13 cellular contexts compared by ENCODE assay signal in genomic region chr10:42977032-42977416, GRCh38.
"Had no signal": no experiment of that assay in that cellular context is flagged by ENCODE, and none has a peak within 500 bp of the region (broad histone marks: within the 10 kb centered on the region; RNA-seq: fewer than 3 reads in every experiment).

No MANE protein-coding gene starts in this region.

- H3K27me3 Mint-ChIP-seq: dendritic cell treated with granulocyte-macrophage colony-stimulating factor and Interleukin-4, amounts not matched to agents 40 ng/mL and 50 ng/mL, for 4 days had no signal

- H3K4me3 Mint-ChIP-seq: dendritic cell treated with granulocyte-macrophage colony-stimulating factor and Interleukin-4, amounts not matched to agents 40 ng/mL and 50 ng/mL, for 4 days; effector memory CD8-positive, alpha-beta T cell; immature natural killer cell; nephron had no signal

- H3K9me3 Mint-ChIP-seq: dendritic cell treated with granulocyte-macrophage colony-stimulating factor and Interleukin-4, amounts not matched to agents 40 ng/mL and 50 ng/mL, for 4 days; effector memory CD8-positive, alpha-beta T cell; immature natural killer cell; nephron had no signal

- H3K9me3 ChIP-seq: tibial nerve had no signal

- H3K27me3 ChIP-seq: brain microvascular endothelial cell, tibial nerve had no signal

- H3K27ac Mint-ChIP-seq: dendritic cell treated with granulocyte-macrophage colony-stimulating factor and Interleukin-4, amounts not matched to agents 40 ng/mL and 50 ng/mL, for 4 days; effector memory CD8-positive, alpha-beta T cell; immature natural killer cell; nephron had no signal

- ATAC-seq: effector memory CD8-positive, alpha-beta T cell; left colon had no signal

- DNase-seq: activated CD4-positive, alpha-beta T cell treated with anti-CD3 and anti-CD28 coated beads, Interleukin-2, amount 50 U/mL, for 1 hour; brain microvascular endothelial cell; cerebellar nuclear complex; effector memory CD8-positive, alpha-beta T cell; immature natural killer cell; mammary epithelial cell; occipital lobe; stimulated activated CD4-positive, alpha-beta T cell treated with anti-CD3 and anti-CD28 coated beads, Interleukin-4, amount 100 ng/mL, for 1 hour had no signal

- H3K4me3 ChIP-seq: tibial nerve had no signal

- H3K36me3 ChIP-seq: brain microvascular endothelial cell, tibial nerve had no signal

- H3K4me1 Mint-ChIP-seq: immature natural killer cell, nephron had no signal

- H3K4me1 ChIP-seq: tibial nerve had no signal

- H3K27ac ChIP-seq: brain microvascular endothelial cell, tibial nerve, VCaP had no signal
